ENCODE assay signal across 10 cellular contexts in genomic region chr6:123777554-123777953, GRCh38. TPM values are rescaled to one million over a fixed set of nuclear protein-coding genes. Genes with fewer than 3 reads are reported as not detected.
DNase-seq lines count a peak whose midpoint lies in the region; ATAC-seq and TF ChIP-seq lines count a peak whose summit lies in the region.
"Had no signal": no experiment of that assay in that cellular context is flagged by ENCODE, and none has a peak within 500 bp of the region (broad histone marks: within the 10 kb centered on the region; RNA-seq: fewer than 3 reads in every experiment).

No MANE protein-coding gene starts in this region.

- DNase-seq in GM23248: peak; percentile 11
- peak; percentile 48 for DNase-seq in NCI-H460 (ENCODE audit: extremely low read depth, low read depth)
- DNase-seq in dorsolateral prefrontal cortex: no peak
- no peak for DNase-seq in GM13976 (ENCODE audit: low spot score)
- no peak for DNase-seq in CD4-positive, alpha-beta T cell
- DNase-seq: activated CD4-positive, alpha-beta T cell treated with anti-CD3 and anti-CD28 coated beads, Interleukin-2, amount 50 U/mL, for 1 hour; body of pancreas had no signal

- no peaks in the 10 kb centered on the region for H3F3A ChIP-seq in GM23248 (ENCODE audit: insufficient read depth)

- H4K20me1 ChIP-seq in GM23248 (ENCODE audit: insufficient read depth): no peaks in the 10 kb centered on the region

- no peak overlapping the region for H3K27ac ChIP-seq in 22Rv1
- no peak overlapping the region for H3K27ac ChIP-seq in GM23248
- H3K27ac ChIP-seq in dorsolateral prefrontal cortex: no peak overlapping the region
- no peak overlapping the region for H3K27ac ChIP-seq in CD4-positive, alpha-beta T cell (ENCODE audit: low read depth, low read length)
- H3K27ac ChIP-seq: body of pancreas had no signal

- no peak overlapping the region for H3K27ac Mint-ChIP-seq in CD4-positive, alpha-beta T cell

- H3K4me1 Mint-ChIP-seq in CD4-positive, alpha-beta T cell (ENCODE audit: low read depth): no peaks in the 10 kb centered on the region

- ATAC-seq in CD4-positive, alpha-beta T cell (ENCODE audit: poor library complexity): no peak
- ATAC-seq in HG02938 (IDR thresholded peaks at IDR 0.05; ENCODE audit: unreplicated experiment) (no peak), GM19397 (IDR thresholded peaks at IDR 0.05; ENCODE audit: unreplicated experiment) (no peak)
- ATAC-seq: body of pancreas had no signal

- intact Hi-C loops in dorsolateral prefrontal cortex (cut with DNase I): loop anchor here (10.0 kb wide), 1 partner anchor 1017 kb away; no protein-coding TSS in a partner anchor
- intact Hi-C loops in CD4-positive, alpha-beta T cell (cut with DNase I, micrococcal nuclease): no loop called here

- no peak overlapping the region for H3K9ac ChIP-seq in GM23248

- POLR2A ChIA-PET in CD4-positive, alpha-beta T cell (lab: Charles Lee): no interaction called here

- H3K27me3 ChIP-seq in GM23248 (replicated peaks; ENCODE audit: insufficient read depth) (no peaks in the 10 kb centered on the region; the same call in 1 of the 2 replicates), dorsolateral prefrontal cortex (no peaks in the 10 kb centered on the region)
- H3K27me3 ChIP-seq in CD4-positive, alpha-beta T cell (ENCODE audit: control insufficient read depth, insufficient read depth, low read length): no peaks in the 10 kb centered on the region
- H3K27me3 ChIP-seq: body of pancreas had no signal

- H3K36me3 Mint-ChIP-seq in CD4-positive, alpha-beta T cell (ENCODE audit: low read depth): no peaks in the 10 kb centered on the region

- in situ Hi-C loops in GM23248 (cut with MboI): no loop called here
- in situ Hi-C loops in GM13976 (cut with MboI; ENCODE audit: low sequenced_read_pairs, unreplicated experiment): no loop called here

- H3K9me3 Mint-ChIP-seq in CD4-positive, alpha-beta T cell: no peaks in the 10 kb centered on the region

- H3K36me3 ChIP-seq in GM23248 (ENCODE audit: low read depth): no peaks in the 10 kb centered on the region

- no peak overlapping the region for H2AFZ ChIP-seq in GM23248

- H3K4me3 ChIP-seq in GM23248: no peak overlapping the region
- H3K4me3 ChIP-seq in dorsolateral prefrontal cortex: no peak overlapping the region
- H3K4me3 ChIP-seq: body of pancreas had no signal

- H3K27me3 Mint-ChIP-seq in CD4-positive, alpha-beta T cell: no peaks in the 10 kb centered on the region

- WGBS in GM23248 (ENCODE audit: low coverage in 1 of 2, low lambda C conversion rate in 2 of 2, missing lambda C conversion rate in 2 of 2), 2 experiments: 29 to 36% methylated on average over 3 of the region's 3 CpGs

- TF ChIP-seq CTCF in 22Rv1 (IDR thresholded peaks at IDR 0.05) (peak; percentile 60), dorsolateral prefrontal cortex (IDR thresholded peaks at IDR 0.05 in 54 of 56, conservative IDR thresholded peaks at IDR 0.05 in 2 of 56; ENCODE audit: low read depth in 1 of 56, partially characterized antibody in 56 of 56) (peak in 53 of 56 donors; percentile 23 to 69 (median 48)), GM13976 (IDR thresholded peaks at IDR 0.05; ENCODE audit: borderline replicate concordance, control extremely low read depth, extremely low read depth, insufficient read depth, missing control alignments) (no peak)
- TF ChIP-seq CTCF in CD4-positive, alpha-beta T cell (IDR thresholded peaks at IDR 0.05): no peak

- CTCF ChIA-PET in CD4-positive, alpha-beta T cell (lab: Charles Lee): no interaction called here

- no peak overlapping the region for H3K4me3 Mint-ChIP-seq in CD4-positive, alpha-beta T cell

- no peaks in the 10 kb centered on the region for H3K9me2 ChIP-seq in GM23248 (ENCODE audit: insufficient read depth)

- H3K79me2 ChIP-seq in GM23248 (ENCODE audit: insufficient read depth): no peaks in the 10 kb centered on the region

- no peaks in the 10 kb centered on the region for H3K4me1 ChIP-seq in GM23248 (ENCODE audit: insufficient read depth)
- H3K4me1 ChIP-seq: body of pancreas had no signal

- H3K4me2 ChIP-seq in GM23248 (ENCODE audit: unreplicated experiment): no peak overlapping the region

- no peaks in the 10 kb centered on the region for H3K9me3 ChIP-seq in GM23248 (ENCODE audit: low read depth)
- no peaks in the 10 kb centered on the region for H3K9me3 ChIP-seq in CD4-positive, alpha-beta T cell (ENCODE audit: control insufficient read depth, low read length)
- H3K9me3 ChIP-seq: body of pancreas had no signal

RNA-seq across cellular contexts. Expression of gene NKAIN2, which starts 26.1 kb away (rescaled TPM):
- total RNA-seq in GM23248 (2014; rRNA removed; shearing (Covaris generic)): not detected in 2 replicates
- polyA plus RNA-seq in GM23248 (2016; fragmentation: Nextera tagmentation; extraction: Ambion mirVana): not detected in 2 replicates
- total RNA-seq in NCI-H460 (2014; rRNA removed; shearing (Covaris generic)): 3.7 and 4.0 TPM in 2 replicates
- polyA plus RNA-seq in NCI-H460 (2014; cell fraction: nucleus; rRNA removed): 0.92 and 2.5 TPM in 2 replicates
- total RNA-seq in dorsolateral prefrontal cortex: 100 to 1,000 TPM in 4 of 120 experiments, 10 to 100 TPM in 116; 19.9 to 121 (median 54.2) TPM
- total RNA-seq in CD4-positive, alpha-beta T cell: not detected
- total RNA-seq: body of pancreas had no signal

Comparison
In these comparisons a context has a peak if more than half of its experiments do, and no peak if none do; other contexts are left out.
1. CTCF ChIP-seq: peak in 22Rv1 (single experiment) and dorsolateral prefrontal cortex (53 of 56); none in GM13976 (single experiment) and CD4-positive, alpha-beta T cell (single experiment).
2. DNase-seq: peak in GM23248 (single experiment) and NCI-H460 (single experiment); none in dorsolateral prefrontal cortex (0 of 10), GM13976 (single experiment) and CD4-positive, alpha-beta T cell (0 of 10).
3. intact Hi-C loops: an anchor here in dorsolateral prefrontal cortex (10.0 kb wide); none called in CD4-positive, alpha-beta T cell.